Comparison of ENCODE assay signal across 14 cellular contexts in the genomic region with DNA sequence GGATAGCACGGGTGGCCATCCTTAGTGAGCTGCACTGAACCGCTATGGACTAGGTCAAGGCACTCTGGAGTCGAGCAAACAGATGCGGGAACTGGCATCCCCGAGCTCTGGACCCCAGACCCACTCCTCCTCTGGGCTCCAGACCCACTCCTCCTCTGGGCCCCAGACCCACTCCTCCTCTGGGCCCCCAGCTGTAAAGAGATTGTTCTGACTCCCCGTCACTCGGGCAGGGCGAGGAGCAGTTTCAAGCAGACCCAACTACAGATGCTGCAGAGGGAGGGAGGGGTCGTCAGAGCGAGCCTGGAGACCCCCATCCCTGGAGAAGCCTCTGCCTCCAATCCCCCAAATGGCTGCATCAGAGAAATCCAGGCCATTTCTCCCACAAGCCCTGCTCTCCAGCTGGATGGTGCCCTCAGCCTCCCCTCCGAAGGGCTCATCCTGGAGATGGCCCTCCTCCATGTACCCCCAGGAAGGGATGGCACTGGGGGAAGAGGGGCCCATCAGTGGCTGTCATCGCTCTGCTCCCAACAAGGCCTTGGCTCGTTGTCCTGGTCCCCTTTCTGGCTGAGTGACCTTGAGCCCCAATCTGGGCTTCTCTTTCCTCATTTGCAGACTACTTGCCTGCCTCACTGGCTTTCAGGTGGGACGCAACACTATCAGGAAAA. TPM values are rescaled to one million over a fixed set of nuclear protein-coding genes. Genes with fewer than 3 reads are reported as not detected.
DNase-seq lines count a peak whose midpoint lies in the region; ATAC-seq and TF ChIP-seq lines count a peak whose summit lies in the region.
"Had no signal": no experiment of that assay in that cellular context is flagged by ENCODE, and none has a peak within 500 bp of the region (broad histone marks: within the 10 kb centered on the region; RNA-seq: fewer than 3 reads in every experiment).

No MANE protein-coding gene starts in this region.

- H3K4me3 ChIP-seq in heart right ventricle (no peak overlapping the region), hepatocyte (no peak overlapping the region), psoas muscle (no peak overlapping the region), upper lobe of right lung (no peak overlapping the region)
- H3K4me3 ChIP-seq: ovary had no signal

- H3K9me3 ChIP-seq in heart right ventricle (no peaks in the 10 kb centered on the region), hepatocyte (ENCODE audit: low read depth) (no peaks in the 10 kb centered on the region), psoas muscle (no peaks in the 10 kb centered on the region), upper lobe of right lung (no peaks in the 10 kb centered on the region)
- H3K9me3 ChIP-seq: ovary, SK-N-SH had no signal

- H3K79me2 ChIP-seq in hepatocyte, result no peaks in the 10 kb centered on the region

- no peaks in the 10 kb centered on the region for H3K27me3 ChIP-seq in heart right ventricle
- H3K27me3 ChIP-seq in hepatocyte, result no peaks in the 10 kb centered on the region
- no peaks in the 10 kb centered on the region for H3K27me3 ChIP-seq in psoas muscle (ENCODE audit: insufficient read depth in 3 of 3, low read length in 2 of 3)
- H3K27me3 ChIP-seq in upper lobe of right lung, result no peaks in the 10 kb centered on the region
- H3K27me3 ChIP-seq: ovary had no signal

- no peak overlapping the region for H3K4me2 ChIP-seq in hepatocyte
- H3K4me2 ChIP-seq: SK-N-SH had no signal

- peak overlapping the region; percentile 82 to 99 (median 94) for H3K27ac ChIP-seq in heart right ventricle
- peak overlapping the region; percentile 97 for H3K27ac ChIP-seq in hepatocyte
- H3K27ac ChIP-seq in psoas muscle, result peak overlapping the region; percentile 79
- peak overlapping the region; percentile 96 for H3K27ac ChIP-seq in upper lobe of right lung

- H3K4me1 ChIP-seq in heart right ventricle, result peaks cover 18 to 35% (median 27%) of the 10 kb centered on the region in 9 donors
- peaks cover 35% of the 10 kb centered on the region for H3K4me1 ChIP-seq in hepatocyte (ENCODE audit: insufficient read depth)
- peaks cover 13% of the 10 kb centered on the region for H3K4me1 ChIP-seq in psoas muscle
- peaks cover 20% of the 10 kb centered on the region for H3K4me1 ChIP-seq in upper lobe of right lung

- DNase-seq in heart right ventricle (no peak), left cardiac atrium (no peak), hepatocyte (ENCODE audit: low spot score) (no peak), psoas muscle (no peak), upper lobe of right lung (no peak), ureter (ENCODE audit: low spot score) (no peak)
- no peak for DNase-seq in stimulated activated naive CD8-positive, alpha-beta T cell treated with anti-CD3 and anti-CD28 coated beads, Interleukin-15, Interleukin-2, amounts not matched to agents 100 U/mL and 50 U/mL, for 24 hours
- DNase-seq: 8988T; activated naive CD8-positive, alpha-beta T cell treated with anti-CD3 and anti-CD28 coated beads, Interleukin-2, amount 50 U/mL, for 24 hours; NCI-H2081; SK-N-SH; stimulated activated naive CD8-positive, alpha-beta T cell treated with anti-CD3 and anti-CD28 coated beads, Interleukin-15, amount 100 ng/mL, for 72 hours had no signal

- no peak for TF ChIP-seq CTCF in heart right ventricle (IDR thresholded peaks at IDR 0.05)
- no peak for TF ChIP-seq CTCF in hepatocyte (IDR thresholded peaks at IDR 0.05; ENCODE audit: poor library complexity)
- no peak for TF ChIP-seq CTCF in psoas muscle (IDR thresholded peaks at IDR 0.05)
- no peak for TF ChIP-seq CTCF in upper lobe of right lung (IDR thresholded peaks at IDR 0.05)

- no peaks in the 10 kb centered on the region for H4K20me1 ChIP-seq in hepatocyte (ENCODE audit: insufficient read depth, poor library complexity, severe bottlenecking)

- no peak overlapping the region for H2AFZ ChIP-seq in hepatocyte

- 86 to 90% methylated on average over 14 of the region's 14 CpGs for WGBS in heart right ventricle, 2 donors
- 93% methylated on average over 14 of the region's 14 CpGs for WGBS in hepatocyte (ENCODE audit: low lambda C conversion rate, missing lambda C conversion rate)
- WGBS in psoas muscle, 3 donors, result 85 to 95% (median 88%) methylated on average over 14 of the region's 14 CpGs

- H3K9me2 ChIP-seq in hepatocyte (replicated peaks; ENCODE audit: insufficient read depth), result no peaks in the 10 kb centered on the region
- H3K9me2 ChIP-seq: SK-N-SH had no signal

- ATAC-seq in heart right ventricle (no peak), left cardiac atrium (no peak), psoas muscle (no peak), upper lobe of right lung (no peak), HG03196 (IDR thresholded peaks at IDR 0.05; ENCODE audit: unreplicated experiment) (no peak)
- no peak for ATAC-seq in stimulated activated naive CD8-positive, alpha-beta T cell treated with anti-CD3 and anti-CD28 coated beads, Interleukin-15, Interleukin-2, amounts not matched to agents 100 U/mL and 50 U/mL, for 24 hours
- ATAC-seq: activated naive CD8-positive, alpha-beta T cell treated with anti-CD3 and anti-CD28 coated beads, Interleukin-2, amount 50 U/mL, for 24 hours; stimulated activated naive CD8-positive, alpha-beta T cell treated with anti-CD3 and anti-CD28 coated beads, Interleukin-15, amount 100 ng/mL, for 72 hours had no signal

- no peaks in the 10 kb centered on the region for H3K36me3 ChIP-seq in heart right ventricle
- H3K36me3 ChIP-seq in hepatocyte (replicated peaks; ENCODE audit: insufficient read depth, low read depth), result no peaks in the 10 kb centered on the region
- no peaks in the 10 kb centered on the region for H3K36me3 ChIP-seq in psoas muscle (ENCODE audit: insufficient read depth in 1 of 2, low read depth in 1 of 2)
- no peaks in the 10 kb centered on the region for H3K36me3 ChIP-seq in upper lobe of right lung
- H3K36me3 ChIP-seq: ovary had no signal

- intact Hi-C loops in heart right ventricle (cut with DNase I), result loop anchor here in 2 of 10 donors (5.0 kb wide), 1 partner anchor 35 kb away; no protein-coding TSS in a partner anchor
- intact Hi-C loops in left cardiac atrium (cut with DNase I), result loop anchor here in 1 of 2 donors (5.0 kb wide), 1 partner anchor 35 kb away; no protein-coding TSS in a partner anchor
- intact Hi-C loops in psoas muscle (cut with DNase I), result no loop called here
- intact Hi-C loops in upper lobe of right lung (cut with DNase I), result no loop called here

RNA-seq across cellular contexts. Expression of a gene that starts 38.7 kb away (rescaled TPM):
- total RNA-seq in heart right ventricle (100 to 1,000 TPM in 7 of 10 donors, 10 to 100 TPM in 3; 55.7 to 215 (median 143) TPM), left cardiac atrium (100 to 1,000 TPM; 126 to 228 TPM), hepatocyte (537 and 547 TPM in 2 replicates), psoas muscle (100 to 1,000 TPM in 3 of 4 donors, 10 to 100 TPM in 1; 89.0 to 287 (median 164) TPM), upper lobe of right lung (382 TPM), ureter (84.2 TPM)
- polyA plus RNA-seq in heart right ventricle (10 to 100 TPM; 33.3 to 98.6 TPM), hepatocyte (583 and 682 TPM in 2 replicates), psoas muscle (100 to 1,000 TPM in 2 of 3 donors, 10 to 100 TPM in 1; 81.8 to 258 (median 141) TPM)
